Comparison of ENCODE assay signal across 8 cellular contexts in the genomic region with DNA sequence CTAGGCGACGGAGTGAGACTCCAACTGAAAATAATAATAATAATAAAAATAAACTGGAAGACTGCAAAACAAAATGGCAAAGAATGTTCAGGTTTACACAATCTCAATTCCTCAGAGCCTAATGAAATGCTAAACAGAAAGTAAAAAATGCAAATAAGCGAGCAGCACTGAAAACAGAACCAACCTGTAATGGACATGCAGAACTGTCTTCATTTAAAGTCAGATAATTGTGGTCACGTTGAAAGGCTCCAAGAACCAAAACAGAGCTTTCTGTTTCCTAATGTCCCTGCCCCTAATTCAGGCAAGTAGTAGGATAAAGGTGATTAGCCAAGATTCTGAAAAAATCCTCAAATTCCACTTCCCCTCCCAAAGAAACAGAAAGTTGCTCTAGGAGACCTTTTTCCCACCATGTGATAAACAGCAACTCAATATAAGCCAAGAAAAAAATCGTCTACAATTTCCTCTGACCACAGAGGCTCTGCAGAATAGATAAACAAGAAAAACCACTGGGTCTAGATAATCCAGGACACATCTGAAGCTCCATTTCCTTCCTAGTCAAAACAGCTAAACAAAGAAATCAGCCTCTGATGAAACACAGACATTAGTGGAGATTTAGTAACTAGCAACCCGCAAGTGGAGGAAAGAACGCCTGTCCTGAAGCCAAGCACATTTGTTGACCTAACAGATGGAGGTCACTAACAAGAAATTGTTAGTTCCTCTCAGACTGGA. TPM values are rescaled to one million over a fixed set of nuclear protein-coding genes. Genes with fewer than 3 reads are reported as not detected.
DNase-seq lines count a peak whose midpoint lies in the region; ATAC-seq and TF ChIP-seq lines count a peak whose summit lies in the region.

No MANE protein-coding gene starts in this region.

- H3K27ac ChIP-seq in SK-N-SH (ENCODE audit: low read depth in 2 of 2, low read length in 1 of 2) = peak overlapping the region in 1 of 2 experiments; percentile 29; a peak in 1 of 4 replicates

- peak overlapping the region; percentile 41; the same call in 1 of the 2 replicates for H3K4me2 ChIP-seq in SK-N-SH

- TF ChIP-seq CTCF in SK-N-SH (IDR thresholded peaks at IDR 0.05) = no peak

- H3F3A ChIP-seq in SK-N-SH (replicated peaks; ENCODE audit: insufficient read depth) = no peaks in the 10 kb centered on the region

- no peak overlapping the region for H2AFZ ChIP-seq in SK-N-SH (ENCODE audit: low read depth)

- CTCF ChIA-PET in SK-N-SH (lab: Yijun Ruan, JAX) = no interaction called here

- 92% methylated on average over 5 of the region's 7 CpGs for WGBS in SK-N-SH (ENCODE audit: low lambda C conversion rate)

- POLR2A ChIA-PET in SK-N-SH (lab: Yijun Ruan, JAX) = no interaction called here

- no peak overlapping the region for H3K9ac ChIP-seq in SK-N-SH

- H3K27me3 Mint-ChIP-seq in T-helper 1 cell treated with Interleukin-12 subunit alpha and Interleukin-12 subunit beta and Interleukin-4 antibody, amounts not matched to agents 30 μg/mL and 1 μg/mL, for 36 hours (ENCODE audit: low read depth) = peaks cover 2% of the 10 kb centered on the region
- H3K27me3 Mint-ChIP-seq in stimulated activated naive CD8-positive, alpha-beta T cell treated with anti-CD3 and anti-CD28 coated beads, Interleukin-15, amount 100 ng/mL, for 72 hours = no peaks in the 10 kb centered on the region

- no peak for TF ChIP-seq RAD21 in SK-N-SH (IDR thresholded peaks at IDR 0.05; ENCODE audit: low read length)

- DNase-seq in SK-N-SH = no peak
- DNase-seq in foreskin melanocyte = peak; percentile 8
- no peak for DNase-seq in stimulated activated naive CD8-positive, alpha-beta T cell treated with anti-CD3 and anti-CD28 coated beads, Interleukin-15, amount 100 ng/mL, for 72 hours
- DNase-seq in stimulated activated CD4-positive, alpha-beta T cell treated with anti-CD3 and anti-CD28 coated beads, Interleukin-4, amount 100 ng/mL, for 1 hour = no peak
- no peak for DNase-seq in NCI-H2081 (lab: John Stamatoyannopoulos, UW)

- H3K9me3 ChIP-seq in SK-N-SH = no peaks in the 10 kb centered on the region

- TF ChIP-seq EP300 in SK-N-SH (IDR thresholded peaks at IDR 0.05; ENCODE audit: borderline replicate concordance in 1 of 2, low read depth in 1 of 2, low read length in 1 of 2) = no peak

- no peaks in the 10 kb centered on the region for H3K36me3 ChIP-seq in SK-N-SH (replicated peaks in 1 of 2; ENCODE audit: control insufficient read depth in 1 of 2, insufficient read depth in 2 of 2, low read length in 1 of 2)

- peaks cover 79% of the 10 kb centered on the region for H3K79me2 ChIP-seq in SK-N-SH (ENCODE audit: insufficient read depth)

- no peak for ATAC-seq in SK-N-SH treated with all-trans-retinoic acid at 6 μM for 48 hours
- peak; percentile 30 for ATAC-seq in HG02885 (IDR thresholded peaks at IDR 0.05; ENCODE audit: poor library complexity, unreplicated experiment)
- ATAC-seq in stimulated activated naive CD8-positive, alpha-beta T cell treated with anti-CD3 and anti-CD28 coated beads, Interleukin-15, amount 100 ng/mL, for 72 hours = no peak

- no peaks in the 10 kb centered on the region; a peak in 3 of 4 replicates for H3K4me1 ChIP-seq in SK-N-SH (ENCODE audit: control insufficient read depth in 1 of 2, insufficient read depth in 2 of 2, low read depth in 1 of 2, low read length in 1 of 2)

- H4K20me1 ChIP-seq in SK-N-SH (ENCODE audit: insufficient read depth) = no peaks in the 10 kb centered on the region

- H3K4me1 Mint-ChIP-seq in T-helper 1 cell treated with Interleukin-12 subunit alpha and Interleukin-12 subunit beta and Interleukin-4 antibody, amounts not matched to agents 30 μg/mL and 1 μg/mL, for 36 hours (ENCODE audit: low read depth) = peaks cover 15% of the 10 kb centered on the region
- peaks cover 16% of the 10 kb centered on the region for H3K4me1 Mint-ChIP-seq in stimulated activated naive CD8-positive, alpha-beta T cell treated with anti-CD3 and anti-CD28 coated beads, Interleukin-15, amount 100 ng/mL, for 72 hours

- H3K4me3 ChIP-seq in SK-N-SH (ENCODE audit: low read depth in 2 of 2, low read length in 1 of 2) = no peak overlapping the region

- H3K36me3 Mint-ChIP-seq in T-helper 1 cell treated with Interleukin-12 subunit alpha and Interleukin-12 subunit beta and Interleukin-4 antibody, amounts not matched to agents 30 μg/mL and 1 μg/mL, for 36 hours (ENCODE audit: low read depth) = peaks cover 3% of the 10 kb centered on the region

- H3K9me2 ChIP-seq in SK-N-SH = no peaks in the 10 kb centered on the region

- peak overlapping the region; percentile 64 for H3K4me3 Mint-ChIP-seq in T-helper 1 cell treated with Interleukin-12 subunit alpha and Interleukin-12 subunit beta and Interleukin-4 antibody, amounts not matched to agents 30 μg/mL and 1 μg/mL, for 36 hours
- H3K4me3 Mint-ChIP-seq in stimulated activated naive CD8-positive, alpha-beta T cell treated with anti-CD3 and anti-CD28 coated beads, Interleukin-15, amount 100 ng/mL, for 72 hours = peak overlapping the region; percentile 55 to 61

- H3K9me3 Mint-ChIP-seq in T-helper 1 cell treated with Interleukin-12 subunit alpha and Interleukin-12 subunit beta and Interleukin-4 antibody, amounts not matched to agents 30 μg/mL and 1 μg/mL, for 36 hours = peaks cover 2% of the 10 kb centered on the region
- H3K9me3 Mint-ChIP-seq in stimulated activated naive CD8-positive, alpha-beta T cell treated with anti-CD3 and anti-CD28 coated beads, Interleukin-15, amount 100 ng/mL, for 72 hours = peaks cover 0 to 3% of the 10 kb centered on the region in 2 donors

- H3K27ac Mint-ChIP-seq in T-helper 1 cell treated with Interleukin-12 subunit alpha and Interleukin-12 subunit beta and Interleukin-4 antibody, amounts not matched to agents 30 μg/mL and 1 μg/mL, for 36 hours = peak overlapping the region; percentile 74
- no peak overlapping the region for H3K27ac Mint-ChIP-seq in stimulated activated naive CD8-positive, alpha-beta T cell treated with anti-CD3 and anti-CD28 coated beads, Interleukin-15, amount 100 ng/mL, for 72 hours

- no peaks in the 10 kb centered on the region for H3K27me3 ChIP-seq in SK-N-SH (ENCODE audit: insufficient read depth)

TF ChIP-seq in SK-N-SH, 30 proteins besides CTCF, POLR2A, EP300 and RAD21:
- no peak for TF ChIP-seq SMC3 (IDR thresholded peaks at IDR 0.05; ENCODE audit: low read depth, low read length)
- no peak for TF ChIP-seq RCOR1 (IDR thresholded peaks at IDR 0.05; ENCODE audit: low read length)
- TF ChIP-seq GABPA (IDR thresholded peaks at IDR 0.05; ENCODE audit: low read depth) = no peak
TF ChIP-seq in SK-N-SH: peak in this region for 0.

TF ChIP-seq in SK-N-SH treated with all-trans-retinoic acid at 6 μM for 48 hours, 23 proteins besides CTCF, POLR2A, EP300 and RAD21:
- TF ChIP-seq ZFP3 (CRISPR knock-in tag; IDR thresholded peaks at IDR 0.05) = no peak
- TF ChIP-seq BACH2 (CRISPR knock-in tag; IDR thresholded peaks at IDR 0.05; ENCODE audit: borderline replicate concordance) = no peak
- TF ChIP-seq, protein P1, sequence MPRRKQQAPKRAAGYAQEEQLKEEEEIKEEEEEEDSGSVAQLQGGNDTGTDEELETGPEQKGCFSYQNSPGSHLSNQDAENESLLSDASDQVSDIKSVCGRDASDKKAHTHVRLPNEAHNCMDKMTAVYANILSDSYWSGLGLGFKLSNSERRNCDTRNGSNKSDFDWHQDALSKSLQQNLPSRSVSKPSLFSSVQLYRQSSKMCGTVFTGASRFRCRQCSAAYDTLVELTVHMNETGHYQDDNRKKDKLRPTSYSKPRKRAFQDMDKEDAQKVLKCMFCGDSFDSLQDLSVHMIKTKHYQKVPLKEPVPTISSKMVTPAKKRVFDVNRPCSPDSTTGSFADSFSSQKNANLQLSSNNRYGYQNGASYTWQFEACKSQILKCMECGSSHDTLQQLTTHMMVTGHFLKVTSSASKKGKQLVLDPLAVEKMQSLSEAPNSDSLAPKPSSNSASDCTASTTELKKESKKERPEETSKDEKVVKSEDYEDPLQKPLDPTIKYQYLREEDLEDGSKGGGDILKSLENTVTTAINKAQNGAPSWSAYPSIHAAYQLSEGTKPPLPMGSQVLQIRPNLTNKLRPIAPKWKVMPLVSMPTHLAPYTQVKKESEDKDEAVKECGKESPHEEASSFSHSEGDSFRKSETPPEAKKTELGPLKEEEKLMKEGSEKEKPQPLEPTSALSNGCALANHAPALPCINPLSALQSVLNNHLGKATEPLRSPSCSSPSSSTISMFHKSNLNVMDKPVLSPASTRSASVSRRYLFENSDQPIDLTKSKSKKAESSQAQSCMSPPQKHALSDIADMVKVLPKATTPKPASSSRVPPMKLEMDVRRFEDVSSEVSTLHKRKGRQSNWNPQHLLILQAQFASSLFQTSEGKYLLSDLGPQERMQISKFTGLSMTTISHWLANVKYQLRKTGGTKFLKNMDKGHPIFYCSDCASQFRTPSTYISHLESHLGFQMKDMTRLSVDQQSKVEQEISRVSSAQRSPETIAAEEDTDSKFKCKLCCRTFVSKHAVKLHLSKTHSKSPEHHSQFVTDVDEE (CRISPR knock-in tag; IDR thresholded peaks at IDR 0.05) = no peak
- TF ChIP-seq GLIS3 (CRISPR knock-in tag; IDR thresholded peaks at IDR 0.05) = no peak
- no peak for TF ChIP-seq ESRRG (CRISPR knock-in tag; IDR thresholded peaks at IDR 0.05)
- no peak for TF ChIP-seq ZFP30 (CRISPR knock-in tag; IDR thresholded peaks at IDR 0.05)
- no peak for TF ChIP-seq RARB (CRISPR knock-in tag; IDR thresholded peaks at IDR 0.05)
- TF ChIP-seq, protein P2, sequence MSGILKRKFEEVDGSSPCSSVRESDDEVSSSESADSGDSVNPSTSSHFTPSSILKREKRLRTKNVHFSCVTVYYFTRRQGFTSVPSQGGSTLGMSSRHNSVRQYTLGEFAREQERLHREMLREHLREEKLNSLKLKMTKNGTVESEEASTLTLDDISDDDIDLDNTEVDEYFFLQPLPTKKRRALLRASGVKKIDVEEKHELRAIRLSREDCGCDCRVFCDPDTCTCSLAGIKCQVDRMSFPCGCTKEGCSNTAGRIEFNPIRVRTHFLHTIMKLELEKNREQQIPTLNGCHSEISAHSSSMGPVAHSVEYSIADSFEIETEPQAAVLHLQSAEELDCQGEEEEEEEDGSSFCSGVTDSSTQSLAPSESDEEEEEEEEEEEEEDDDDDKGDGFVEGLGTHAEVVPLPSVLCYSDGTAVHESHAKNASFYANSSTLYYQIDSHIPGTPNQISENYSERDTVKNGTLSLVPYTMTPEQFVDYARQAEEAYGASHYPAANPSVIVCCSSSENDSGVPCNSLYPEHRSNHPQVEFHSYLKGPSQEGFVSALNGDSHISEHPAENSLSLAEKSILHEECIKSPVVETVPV (CRISPR knock-in tag; IDR thresholded peaks at IDR 0.05) = no peak

RNA-seq across cellular contexts. Expression of a gene that starts 3.0 kb away (rescaled TPM):
- polyA plus RNA-seq in SK-N-SH (2012; rRNA removed) = 2.6 and 3.0 TPM in 2 replicates
- polyA plus RNA-seq in SK-N-SH (2012; cell fraction: cytosol; rRNA removed) = 3.0 and 3.6 TPM in 2 replicates
- 2.8 and 9.2 TPM in 2 replicates for polyA plus RNA-seq in SK-N-SH (2012; cell fraction: nucleus; rRNA removed)
